Comparison of ENCODE assay signal across 10 cellular contexts in genomic region chr2:201465524-201465971, GRCh38. TPM values are rescaled to one million over a fixed set of nuclear protein-coding genes. Genes with fewer than 3 reads are reported as not detected.
DNase-seq lines count a peak whose midpoint lies in the region; ATAC-seq and TF ChIP-seq lines count a peak whose summit lies in the region.
"Had no signal": no experiment of that assay in that cellular context is flagged by ENCODE, and none has a peak within 500 bp of the region (broad histone marks: within the 10 kb centered on the region; RNA-seq: fewer than 3 reads in every experiment).

No MANE protein-coding gene starts in this region.

- H3K27ac ChIP-seq in colonic mucosa (peak overlapping the region; percentile 84), temporal lobe (ENCODE audit: low read depth, low read length) (peak overlapping the region; percentile 96)

- peak overlapping the region in 1 of 2 donors; percentile 30 for H3K9ac ChIP-seq in colonic mucosa (ENCODE audit: low read depth in 2 of 2, low read length in 2 of 2)

- H3K4me1 ChIP-seq in colonic mucosa = peaks cover 18% of the 10 kb centered on the region

- no peaks in the 10 kb centered on the region for H3K9me3 ChIP-seq in colonic mucosa

- TF ChIP-seq CTCF in colonic mucosa (IDR thresholded peaks at IDR 0.05) (no peak), GM10266 (IDR thresholded peaks at IDR 0.05; ENCODE audit: control insufficient read depth, insufficient read depth, low read depth, missing control alignments) (no peak)

- H3K36me3 ChIP-seq in colonic mucosa = peaks cover 7% of the 10 kb centered on the region

- DNase-seq in NCI-H446 treated with DMSO at 0.1 percent for 48 hours (lab: John Stamatoyannopoulos, UW) (peak; percentile 41), colonic mucosa (no peak), medulla oblongata (ENCODE audit: extremely low spot score) (peak; percentile 69), GM10266 (ENCODE audit: extremely low spot score) (no peak), DMS79 treated with DMSO at 0.1 percent for 48 hours (lab: John Stamatoyannopoulos, UW) (no peak)
- DNase-seq: stimulated activated CD4-positive, alpha-beta T cell treated with anti-CD3 and anti-CD28 coated beads, Interleukin-2, amount 100 ng/mL, for 48 hours; T1000 had no signal

- no peak overlapping the region for H3K4me3 ChIP-seq in colonic mucosa

- no peak for ATAC-seq in GM19328 (IDR thresholded peaks at IDR 0.05; ENCODE audit: unreplicated experiment)
- ATAC-seq: HCT116 had no signal

- H3K27me3 ChIP-seq in colonic mucosa = no peaks in the 10 kb centered on the region

- intact Hi-C loops in colonic mucosa (cut with DNase I) = no loop called here

RNA-seq across cellular contexts. Expression of gene STRADB, which starts 14.0 kb away (rescaled TPM):
- total RNA-seq in colonic mucosa (10 to 100 TPM; 50.0 to 50.9 TPM), temporal lobe (66.6 TPM)

RNA-seq across cellular contexts. Expression of gene TRAK2, which starts 14.3 kb away (rescaled TPM):
- total RNA-seq in colonic mucosa (10 to 100 TPM; 40.0 to 50.3 TPM), temporal lobe (41.1 TPM)

Comparison
In these comparisons a context has a peak if more than half of its experiments do, and no peak if none do; other contexts are left out.
1. DNase-seq: peak in NCI-H446 treated with DMSO at 0.1 percent for 48 hours (single experiment) and medulla oblongata (single experiment); none in colonic mucosa (single experiment), GM10266 (single experiment) and DMS79 treated with DMSO at 0.1 percent for 48 hours (single experiment).